ENCODE assay signal across 9 cellular contexts in the genomic region with DNA sequence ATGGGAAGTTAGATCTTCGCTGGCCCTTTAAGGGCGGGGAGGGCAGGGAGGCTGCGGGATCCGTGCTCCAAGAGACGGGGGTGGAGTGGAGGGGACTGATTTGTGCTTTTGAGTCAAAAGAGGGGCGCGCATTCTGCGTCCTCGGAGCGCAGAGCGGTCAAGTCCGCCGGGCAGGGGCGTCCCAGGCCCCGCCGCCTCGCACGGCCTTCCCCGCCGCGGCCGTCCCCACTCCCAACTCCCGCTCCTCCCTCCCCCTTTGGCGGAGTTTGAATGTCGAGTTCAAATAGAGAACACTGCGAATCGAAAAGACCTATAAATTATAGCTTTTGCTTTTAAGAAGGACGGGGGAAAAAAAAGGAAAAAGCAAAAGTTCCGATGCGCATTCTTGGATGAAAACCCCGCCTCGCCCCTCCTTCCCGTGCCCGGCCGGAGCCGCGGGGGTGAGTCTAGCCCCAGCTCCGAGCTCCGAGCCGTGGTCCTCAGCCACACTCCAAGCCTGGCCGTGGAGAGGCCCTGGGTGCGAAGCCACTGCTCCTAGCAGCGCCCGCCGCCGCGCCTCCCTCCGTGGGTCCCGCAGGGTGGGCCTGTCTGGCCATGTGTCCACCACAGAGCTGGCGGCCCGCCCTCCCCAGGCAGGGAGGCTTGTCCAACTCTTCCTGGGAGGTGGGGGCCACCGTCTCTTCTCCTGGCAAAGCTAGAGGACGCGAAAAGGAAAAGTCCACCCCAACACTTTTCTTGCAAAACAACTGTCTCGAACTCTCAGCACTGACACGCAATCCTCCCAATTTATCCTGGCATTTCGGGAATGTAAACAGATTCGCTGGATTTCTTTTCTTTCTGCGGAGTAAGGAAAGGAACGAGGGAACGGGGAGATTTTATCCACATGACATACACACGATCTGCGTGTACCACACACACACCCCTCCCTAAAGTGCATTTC. TPM values are rescaled to one million over a fixed set of nuclear protein-coding genes. Genes with fewer than 3 reads are reported as not detected.
A peak's percentile ranks its signal among the peaks of the same experiment; 100 is the strongest.
DNase-seq lines count a peak whose midpoint lies in the region; ATAC-seq and TF ChIP-seq lines count a peak whose summit lies in the region.
"Had no signal": no experiment of that assay in that cellular context is flagged by ENCODE, and none has a peak within 500 bp of the region (broad histone marks: within the 10 kb centered on the region; RNA-seq: fewer than 3 reads in every experiment).

No MANE protein-coding gene starts in this region.

- H3K36me3 ChIP-seq in HEK293 (ENCODE audit: control insufficient read depth in 2 of 2, insufficient read depth in 1 of 2, low read length in 2 of 2), result peaks cover 0 to 15% of the 10 kb centered on the region in 2 experiments; a peak in 1 of 3 replicates
- H3K36me3 ChIP-seq in iPS-18a (ENCODE audit: control insufficient read depth, low read depth, low read length), result no peaks in the 10 kb centered on the region
- H3K36me3 ChIP-seq in stomach, result peaks cover 0 to 9% (median 6%) of the 10 kb centered on the region in 4 donors

- H3K9ac ChIP-seq in iPS-18a (ENCODE audit: low read length), result no peak overlapping the region

- no peak for TF ChIP-seq EP300 in stomach (IDR thresholded peaks at IDR 0.05)

- H3K27me3 ChIP-seq in iPS-18a (ENCODE audit: control insufficient read depth, insufficient read depth, low read length), result peaks cover 92% of the 10 kb centered on the region
- H3K27me3 ChIP-seq in stomach, result peaks cover 38 to 81% (median 59%) of the 10 kb centered on the region in 3 donors

- no peak for ATAC-seq in HG03196 (IDR thresholded peaks at IDR 0.05; ENCODE audit: unreplicated experiment)

- no peak overlapping the region for H3K4me3 ChIP-seq in HEK293 (ENCODE audit: low read depth, low read length)
- H3K4me3 ChIP-seq in iPS-18a (ENCODE audit: low read length), result peak overlapping the region; percentile 22
- H3K4me3 ChIP-seq in stomach, result peak overlapping the region; percentile 18 to 27 (median 21)

- peaks cover 16% of the 10 kb centered on the region for H3K4me1 ChIP-seq in HEK293 (ENCODE audit: control insufficient read depth, insufficient read depth, low read length)
- H3K4me1 ChIP-seq in iPS-18a (ENCODE audit: control insufficient read depth, low read depth, low read length), result peaks cover 35% of the 10 kb centered on the region
- peaks cover 37 to 70% (median 58%) of the 10 kb centered on the region in 4 donors for H3K4me1 ChIP-seq in stomach

- TF ChIP-seq CTCF in HEK293 (tag by site-specific recombination; IDR thresholded peaks at IDR 0.05), result no peak
- no peak for TF ChIP-seq CTCF in stomach (IDR thresholded peaks at IDR 0.05)

- 41 to 59% (median 52%) methylated on average over 41 to 63 of the region's 63 CpGs for WGBS in stomach, 5 donors

- CTCF ChIA-PET in HEK293 (lab: Yijun Ruan, JAX), result interaction anchor here (0.5 to 2.0 kb wide), 13 partner anchors 15 to 1084 kb away, joined by 3 to 7 read pairs (median 4); no protein-coding TSS in a partner anchor

- no peak for TF ChIP-seq POLR2A in stomach (IDR thresholded peaks at IDR 0.05)

- DNase-seq in amniotic epithelial cell (ENCODE audit: low read depth) (peak; percentile 90), stomach (no peak), D341Med (ENCODE audit: low spot score) (no peak), kidney tubule cell (ENCODE audit: low spot score) (no peak)
- DNase-seq: activated CD8-positive, alpha-beta memory T cell treated with anti-CD3 and anti-CD28 coated beads, Interleukin-2, amount 50 U/mL, for 4 hours had no signal

- POLR2A ChIA-PET in HEK293 (lab: Yijun Ruan, JAX), result interaction anchor here (0.9 to 2.1 kb wide), 6 partner anchors 12 to 52 kb away, joined by 3 to 8 read pairs (median 4); a partner anchor contains a TSS

- H3K27ac ChIP-seq in HEK293 (ENCODE audit: extremely low read depth, low read depth, low read length) (0 out of 2 replicates have a peak overlapping the region, but pooled peaks have one; percentile 49), iPS-18a (ENCODE audit: low read length) (no peak overlapping the region), stomach (peak overlapping the region in 3 of 5 donors; percentile 26 to 71 (median 47))
- H3K27ac ChIP-seq: epithelial cell of prostate had no signal

- intact Hi-C loops in stomach (cut with DNase I; ENCODE audit: low total_unique reads), result no loop called here

- no peaks in the 10 kb centered on the region for H3K9me3 ChIP-seq in HEK293 (ENCODE audit: control insufficient read depth, insufficient read depth, low read depth, low read length)
- no peaks in the 10 kb centered on the region for H3K9me3 ChIP-seq in iPS-18a (ENCODE audit: control insufficient read depth, low read depth, low read length)
- H3K9me3 ChIP-seq in stomach, result no peaks in the 10 kb centered on the region

TF ChIP-seq in HEK293, 187 proteins besides CTCF, POLR2A, EP300 and RAD21 (continues in another document):
- TF ChIP-seq ZNF600 (tag by site-specific recombination; IDR thresholded peaks at IDR 0.05) (peak; percentile 89), ZIC2 (tag by site-specific recombination; IDR thresholded peaks at IDR 0.05) (0 out of 2 replicates have a peak, but pooled peaks have one; percentile 27), ZBTB48 (tag by site-specific recombination; IDR thresholded peaks at IDR 0.05) (peak; percentile 85), ZSCAN16 (tag by site-specific recombination; IDR thresholded peaks at IDR 0.05) (peak; percentile 80), ZNF768 (tag by site-specific recombination; IDR thresholded peaks at IDR 0.05) (no peak), SP2 (tag by site-specific recombination; IDR thresholded peaks at IDR 0.05) (peak; percentile 77), IKZF3 (tag by site-specific recombination; IDR thresholded peaks at IDR 0.05) (peak; percentile 77), ZNF341 (tag by site-specific recombination; IDR thresholded peaks at IDR 0.05; ENCODE audit: low read depth) (peak; percentile 62), MYNN (tag by site-specific recombination; IDR thresholded peaks at IDR 0.05; ENCODE audit: borderline replicate concordance) (no peak), GLIS2 (tag by site-specific recombination; IDR thresholded peaks at IDR 0.05) (0 out of 2 replicates have a peak, but pooled peaks have one; percentile 12), ZNF654 (tag by site-specific recombination; IDR thresholded peaks at IDR 0.05; ENCODE audit: low read depth) (no peak), ZBTB8A (tag by site-specific recombination; IDR thresholded peaks at IDR 0.05) (0 out of 2 replicates have a peak, but pooled peaks have one; percentile 23), PRDM1 (tag by site-specific recombination; IDR thresholded peaks at IDR 0.05) (peak; percentile 62; the same call in 1 of the 2 replicates), KLF7 (tag by site-specific recombination; IDR thresholded peaks at IDR 0.05; ENCODE audit: borderline replicate concordance) (no peak), ZFP69B (tag by site-specific recombination; IDR thresholded peaks at IDR 0.05) (peak; percentile 57; the same call in 1 of the 2 replicates), TCF7L2 (IDR thresholded peaks at IDR 0.05; ENCODE audit: borderline replicate concordance, low read depth, low read length) (no peak)
- TF ChIP-seq, protein P1, sequence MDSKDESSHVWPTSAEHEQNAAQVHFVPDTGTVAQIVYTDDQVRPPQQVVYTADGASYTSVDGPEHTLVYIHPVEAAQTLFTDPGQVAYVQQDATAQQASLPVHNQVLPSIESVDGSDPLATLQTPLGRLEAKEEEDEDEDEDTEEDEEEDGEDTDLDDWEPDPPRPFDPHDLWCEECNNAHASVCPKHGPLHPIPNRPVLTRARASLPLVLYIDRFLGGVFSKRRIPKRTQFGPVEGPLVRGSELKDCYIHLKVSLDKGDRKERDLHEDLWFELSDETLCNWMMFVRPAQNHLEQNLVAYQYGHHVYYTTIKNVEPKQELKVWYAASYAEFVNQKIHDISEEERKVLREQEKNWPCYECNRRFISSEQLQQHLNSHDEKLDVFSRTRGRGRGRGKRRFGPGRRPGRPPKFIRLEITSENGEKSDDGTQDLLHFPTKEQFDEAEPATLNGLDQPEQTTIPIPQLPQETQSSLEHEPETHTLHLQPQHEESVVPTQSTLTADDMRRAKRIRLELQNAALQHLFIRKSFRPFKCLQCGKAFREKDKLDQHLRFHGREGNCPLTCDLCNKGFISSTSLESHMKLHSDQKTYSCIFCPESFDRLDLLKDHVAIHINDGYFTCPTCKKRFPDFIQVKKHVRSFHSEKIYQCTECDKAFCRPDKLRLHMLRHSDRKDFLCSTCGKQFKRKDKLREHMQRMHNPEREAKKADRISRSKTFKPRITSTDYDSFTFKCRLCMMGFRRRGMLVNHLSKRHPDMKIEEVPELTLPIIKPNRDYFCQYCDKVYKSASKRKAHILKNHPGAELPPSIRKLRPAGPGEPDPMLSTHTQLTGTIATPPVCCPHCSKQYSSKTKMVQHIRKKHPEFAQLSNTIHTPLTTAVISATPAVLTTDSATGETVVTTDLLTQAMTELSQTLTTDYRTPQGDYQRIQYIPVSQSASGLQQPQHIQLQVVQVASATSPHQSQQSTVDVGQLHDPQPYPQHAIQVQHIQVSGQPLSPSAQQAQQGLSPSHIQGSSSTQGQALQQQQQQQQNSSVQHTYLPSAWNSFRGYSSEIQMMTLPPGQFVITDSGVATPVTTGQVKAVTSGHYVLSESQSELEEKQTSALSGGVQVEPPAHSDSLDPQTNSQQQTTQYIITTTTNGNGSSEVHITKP (tag by site-specific recombination; IDR thresholded peaks at IDR 0.05), result peak; percentile 84
- TF ChIP-seq, protein P2, sequence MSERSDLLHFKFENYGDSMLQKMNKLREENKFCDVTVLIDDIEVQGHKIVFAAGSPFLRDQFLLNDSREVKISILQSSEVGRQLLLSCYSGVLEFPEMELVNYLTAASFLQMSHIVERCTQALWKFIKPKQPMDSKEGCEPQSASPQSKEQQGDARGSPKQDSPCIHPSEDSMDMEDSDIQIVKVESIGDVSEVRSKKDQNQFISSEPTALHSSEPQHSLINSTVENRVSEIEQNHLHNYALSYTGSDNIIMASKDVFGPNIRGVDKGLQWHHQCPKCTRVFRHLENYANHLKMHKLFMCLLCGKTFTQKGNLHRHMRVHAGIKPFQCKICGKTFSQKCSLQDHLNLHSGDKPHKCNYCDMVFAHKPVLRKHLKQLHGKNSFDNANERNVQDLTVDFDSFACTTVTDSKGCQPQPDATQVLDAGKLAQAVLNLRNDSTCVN (tag by site-specific recombination; optimal IDR thresholded peaks at IDR 0.05), result peak; percentile 42

RNA-seq across cellular contexts. Expression of a gene that starts 3.6 kb away (rescaled TPM):
- 100 to 1,000 TPM in 1 of 5 donors, 10 to 100 TPM in 1, 1 to 10 TPM in 1, not detected in 2; 2.8 to 140 (median 12.0) TPM for total RNA-seq in stomach
- 1 to 10 TPM in 2 of 3 donors, under 1 TPM in 1; 0.76 to 3.4 (median 1.4) TPM for polyA plus RNA-seq in stomach

RNA-seq across cellular contexts. Expression of a gene that starts 15.3 kb away (rescaled TPM):
- total RNA-seq in stomach, result 1 to 10 TPM in 2 of 5 donors, under 1 TPM in 1, not detected in 2; under 0.01 to 1.3 (median 1.0) TPM
- 1 to 10 TPM in 1 of 3 donors, under 1 TPM in 1, not detected in 1; 0.93 to 1.2 TPM for polyA plus RNA-seq in stomach

RNA-seq across cellular contexts. Expression of a gene that starts 46.0 kb away (rescaled TPM):
- 1 to 10 TPM; 1.8 to 9.8 (median 7.8) TPM for total RNA-seq in stomach
- 10 to 100 TPM in 1 of 3 donors, 1 to 10 TPM in 2; 7.6 to 10.6 (median 9.3) TPM for polyA plus RNA-seq in stomach
